ENCODE assay signal across 29 cellular contexts in genomic region chr15:84892786-84893307, GRCh38. TPM values are rescaled to one million over a fixed set of nuclear protein-coding genes. Genes with fewer than 3 reads are reported as not detected.
"Had no signal": no experiment of that assay in that cellular context is flagged by ENCODE, and none has a peak within 500 bp of the region (broad histone marks: within the 10 kb centered on the region; RNA-seq: fewer than 3 reads in every experiment).

No MANE protein-coding gene starts in this region.

- H3K27ac Mint-ChIP-seq: dendritic cell treated with granulocyte-macrophage colony-stimulating factor and Interleukin-4, amounts not matched to agents 40 ng/mL and 50 ng/mL, for 4 days; endodermal cell; memory B cell had no signal

- H3K27me3 Mint-ChIP-seq: dendritic cell treated with granulocyte-macrophage colony-stimulating factor and Interleukin-4, amounts not matched to agents 40 ng/mL and 50 ng/mL, for 4 days had no signal

- H3K4me3 Mint-ChIP-seq: dendritic cell treated with granulocyte-macrophage colony-stimulating factor and Interleukin-4, amounts not matched to agents 40 ng/mL and 50 ng/mL, for 4 days; effector memory CD8-positive, alpha-beta T cell; endodermal cell; memory B cell had no signal

- DNase-seq: cortex of kidney; effector CD8-positive, alpha-beta T cell; effector memory CD8-positive, alpha-beta T cell; endodermal cell; erythroblast; esophagus squamous epithelium; foreskin fibroblast; foreskin melanocyte; gastrocnemius medialis; glutamatergic neuron; head of caudate nucleus; heart right ventricle; hippocampal formation; left cardiac atrium; left lung; left ventricle myocardium superior; mammary epithelial cell; mesendoderm; midbrain had no signal

- H3K9me3 ChIP-seq: esophagus squamous epithelium, gastrocnemius medialis, heart right ventricle, left lung had no signal

- H3K9me3 Mint-ChIP-seq: dendritic cell treated with granulocyte-macrophage colony-stimulating factor and Interleukin-4, amounts not matched to agents 40 ng/mL and 50 ng/mL, for 4 days; effector memory CD8-positive, alpha-beta T cell; endodermal cell; memory B cell had no signal

- H3K36me3 ChIP-seq: esophagus squamous epithelium, gastrocnemius medialis, heart right ventricle, left lung had no signal

- H3K27me3 ChIP-seq: gastrocnemius medialis, heart right ventricle, left lung had no signal

- H3K27ac ChIP-seq: epithelial cell of prostate, esophagus squamous epithelium, gastrocnemius medialis, heart right ventricle, left lung had no signal

- H3K36me3 Mint-ChIP-seq: memory B cell had no signal

- H3K4me1 Mint-ChIP-seq: endodermal cell had no signal

- ATAC-seq: effector memory CD8-positive, alpha-beta T cell; esophagus mucosa; gastrocnemius medialis; heart right ventricle; left cardiac atrium; left lung; left ventricle myocardium superior had no signal

- H3K4me1 ChIP-seq: gastrocnemius medialis, left lung had no signal

- H3K4me3 ChIP-seq: esophagus squamous epithelium, gastrocnemius medialis, heart right ventricle, left lung, lung had no signal

RNA-seq across cellular contexts. Expression of gene SLC28A1, which starts 8.4 kb away (rescaled TPM):
- total RNA-seq: dermis microvascular lymphatic vessel endothelial cell, endodermal cell, esophagus mucosa, esophagus squamous epithelium, glomerular endothelial cell, left lung, lower leg skin, mononuclear cell had no signal
- polyA plus RNA-seq: keratinocyte, lung, mammary epithelial cell had no signal
